ENCODE assay signal across 24 cellular contexts in genomic region chr18:49044898-49045297, GRCh38.
"Had no signal": no experiment of that assay in that cellular context is flagged by ENCODE, and none has a peak within 500 bp of the region (broad histone marks: within the 10 kb centered on the region; RNA-seq: fewer than 3 reads in every experiment).

No MANE protein-coding gene starts in this region.

- H3K27me3 Mint-ChIP-seq: activated CD4-positive, alpha-beta memory T cell treated with anti-CD3 and anti-CD28 coated beads, Interleukin-2, amount 10 ng/mL, durations not matched to agents 7 days and 5 days; activated CD4-positive, alpha-beta T cell treated with anti-CD3 and anti-CD28 coated beads, Interleukin-2, amount 10 ng/mL, durations not matched to agents 7 days and 5 days; activated naive CD8-positive, alpha-beta T cell; activated T-cell treated with anti-CD3 and anti-CD28 coated beads, Interleukin-2, amount 50 U/mL, for 24 hours; naive B cell had no signal

- H3K27ac Mint-ChIP-seq: activated CD4-positive, alpha-beta memory T cell treated with anti-CD3 and anti-CD28 coated beads, Interleukin-2, amount 10 ng/mL, durations not matched to agents 7 days and 5 days; activated CD4-positive, alpha-beta T cell treated with anti-CD3 and anti-CD28 coated beads, Interleukin-2, amount 10 ng/mL, durations not matched to agents 7 days and 5 days; activated naive CD8-positive, alpha-beta T cell; activated T-cell treated with anti-CD3 and anti-CD28 coated beads, Interleukin-2, amount 50 U/mL, for 24 hours; activated T-helper 2 cell treated with anti-CD3 and anti-CD28 coated beads, Interferon-gamma antibody, Interleukin-2, Interleukin-4, amounts not matched to agents 10 μg/mL and 5 μg/mL and 100 μg/mL, durations not matched to agents 14 hours and 24 hours and 36 hours; mesothelial cell of epicardium had no signal

- H3K4me3 Mint-ChIP-seq: activated CD4-positive, alpha-beta memory T cell treated with anti-CD3 and anti-CD28 coated beads, Interleukin-2, amount 10 ng/mL, durations not matched to agents 7 days and 5 days; activated CD4-positive, alpha-beta T cell treated with anti-CD3 and anti-CD28 coated beads, Interleukin-2, amount 10 ng/mL, durations not matched to agents 7 days and 5 days; activated naive CD8-positive, alpha-beta T cell; activated T-cell treated with anti-CD3 and anti-CD28 coated beads, Interleukin-2, amount 50 U/mL, for 24 hours; mesothelial cell of epicardium; naive B cell had no signal

- H3K9me3 Mint-ChIP-seq: activated CD4-positive, alpha-beta T cell treated with anti-CD3 and anti-CD28 coated beads, Interleukin-2, amount 10 ng/mL, durations not matched to agents 7 days and 5 days; activated T-cell treated with anti-CD3 and anti-CD28 coated beads, Interleukin-2, amount 50 U/mL, for 24 hours; activated T-helper 2 cell treated with anti-CD3 and anti-CD28 coated beads, Interferon-gamma antibody, Interleukin-2, Interleukin-4, amounts not matched to agents 10 μg/mL and 5 μg/mL and 100 μg/mL, durations not matched to agents 14 hours and 24 hours and 36 hours; mesothelial cell of epicardium had no signal

- DNase-seq: activated CD4-positive, alpha-beta memory T cell treated with anti-CD3 and anti-CD28 coated beads, Interleukin-2, amount 10 ng/mL, durations not matched to agents 7 days and 5 days; activated CD4-positive, alpha-beta T cell treated with anti-CD3 and anti-CD28 coated beads for 1 hour; activated CD4-positive, alpha-beta T cell treated with anti-CD3 and anti-CD28 coated beads, Interleukin-2, amount 10 ng/mL, durations not matched to agents 7 days and 5 days; activated CD8-positive, alpha-beta memory T cell treated with anti-CD3 and anti-CD28 coated beads, Interleukin-2, amount 50 U/mL, for 48 hours; activated naive CD4-positive, alpha-beta T cell; activated T-cell treated with anti-CD3 and anti-CD28 coated beads, Interleukin-2, amount 50 U/mL, for 24 hours; anterior cingulate cortex; body of pancreas; cerebellar nuclear complex; colonic mucosa; effector CD8-positive, alpha-beta T cell; foreskin fibroblast; hippocampal formation; naive B cell; occipital lobe; stimulated activated CD4-positive, alpha-beta T cell treated with anti-CD3 and anti-CD28 coated beads, Interleukin-15, amount 100 ng/mL, for 24 hours; stimulated activated naive CD8-positive, alpha-beta T cell treated with anti-CD3 and anti-CD28 coated beads, Interleukin-15, Interleukin-2, amounts not matched to agents 100 U/mL and 50 U/mL, for 24 hours; T-helper 1 cell; T1000; testis; trophoblast cell had no signal

- ATAC-seq: body of pancreas; stimulated activated naive CD8-positive, alpha-beta T cell treated with anti-CD3 and anti-CD28 coated beads, Interleukin-15, Interleukin-2, amounts not matched to agents 100 U/mL and 50 U/mL, for 24 hours had no signal
